ENCODE assay signal across 1 cellular context in genomic region chr11:69335461-69336386, GRCh38.
TF ChIP-seq lines count a peak whose summit lies in the region.

No MANE protein-coding gene starts in this region.

TF ChIP-seq in H1, 55 proteins besides CTCF, POLR2A, EP300 and RAD21:
- TF ChIP-seq TBP (IDR thresholded peaks at IDR 0.05; ENCODE audit: low read depth, low read length) (no peak), BACH1 (IDR thresholded peaks at IDR 0.05; ENCODE audit: low read length) (peak; percentile 55; the same call in 1 of the 2 replicates)
